15 cellular contexts compared by ENCODE assay signal in the genomic region with DNA sequence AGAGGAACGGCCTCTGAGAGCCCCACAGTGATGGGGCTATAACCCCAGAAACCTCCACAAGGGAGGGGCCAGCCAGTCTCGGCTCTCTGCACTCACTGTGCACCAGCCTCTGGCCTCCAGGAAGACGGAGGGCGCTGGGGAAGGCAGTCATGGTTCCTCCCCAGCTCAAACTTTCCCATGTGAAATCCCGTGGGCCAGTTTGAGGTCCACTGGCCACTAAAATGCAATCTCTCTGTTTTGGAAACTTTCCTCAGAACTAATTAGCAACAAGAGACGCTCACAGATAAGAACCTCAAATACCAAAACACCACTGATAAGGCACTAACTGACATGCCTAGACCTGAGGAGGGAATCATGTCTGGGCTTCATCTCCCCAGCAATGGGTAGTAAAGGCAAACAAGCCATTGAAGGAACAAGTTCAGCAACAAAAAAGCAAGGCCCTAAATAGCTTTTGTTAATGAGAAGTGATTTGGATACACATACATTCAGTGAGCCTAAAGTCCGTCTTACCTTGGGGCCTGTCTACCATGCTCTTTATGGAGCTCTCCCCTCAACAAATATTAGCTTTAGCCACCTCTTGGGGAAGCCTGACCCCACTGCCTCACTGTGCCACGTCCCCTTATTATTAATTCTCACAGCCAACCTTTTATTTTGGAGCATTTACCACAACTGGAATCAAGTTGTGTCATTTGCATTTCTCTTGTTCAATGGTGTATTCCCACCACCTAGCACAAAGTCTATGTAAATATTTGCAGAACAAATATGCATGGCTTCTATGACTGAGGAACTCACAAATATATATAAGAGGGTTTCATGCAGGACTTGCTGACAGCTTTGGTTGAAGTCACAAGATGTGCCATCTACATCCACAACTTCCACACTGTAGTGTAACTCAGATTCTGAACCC. TPM values are rescaled to one million over a fixed set of nuclear protein-coding genes. Genes with fewer than 3 reads are reported as not detected.
A peak's percentile ranks its signal among the peaks of the same experiment; 100 is the strongest.
DNase-seq lines count a peak whose midpoint lies in the region; ATAC-seq and TF ChIP-seq lines count a peak whose summit lies in the region.
"Had no signal": no experiment of that assay in that cellular context is flagged by ENCODE, and none has a peak within 500 bp of the region (broad histone marks: within the 10 kb centered on the region; RNA-seq: fewer than 3 reads in every experiment).

No MANE protein-coding gene starts in this region.

- DNase-seq in AG20443 (ENCODE audit: low spot score), result peak; percentile 10
- DNase-seq in NCI-H146 treated with DMSO at 0.1 percent for 48 hours (lab: John Stamatoyannopoulos, UW; ENCODE audit: unreplicated experiment), result peak; percentile 16
- DNase-seq in glutamatergic neuron, result no peak
- no peak for DNase-seq in NCI-H446 (lab: John Stamatoyannopoulos, UW)
- no peak for DNase-seq in mesothelial cell of epicardium (ENCODE audit: low spot score in 2 of 2, unreplicated experiment in 2 of 2)
- no peak for DNase-seq in activated CD4-positive, alpha-beta T cell treated with anti-CD3 and anti-CD28 coated beads, Interleukin-2, amount 50 U/mL, for 1 hour
- no peak for DNase-seq in stimulated activated naive CD4-positive, alpha-beta T cell (lab: John Stamatoyannopoulos, UW)
- DNase-seq: activated gamma-delta T cell treated with Interleukin-2 at 50 U/mL for 16 hours; BE2C; NCI-H1694; right cardiac atrium; stimulated activated CD4-positive, alpha-beta T cell treated with anti-CD3 and anti-CD28 coated beads, Interleukin-4, amount 100 ng/mL, for 4 hours had no signal

- H3K4me1 Mint-ChIP-seq in glutamatergic neuron (ENCODE audit: low read depth, unreplicated experiment), result peaks cover 19% of the 10 kb centered on the region
- H3K4me1 Mint-ChIP-seq in mesothelial cell of epicardium, result peaks cover 10% of the 10 kb centered on the region

- H3K4me3 Mint-ChIP-seq in glutamatergic neuron (ENCODE audit: unreplicated experiment) (no peak overlapping the region), mesothelial cell of epicardium (no peak overlapping the region)
- H3K4me3 Mint-ChIP-seq: stimulated activated naive CD8-positive, alpha-beta T cell treated with anti-CD3 and anti-CD28 coated beads, Interleukin-15, Interleukin-2, amounts not matched to agents 100 ng/mL and 50 ng/mL, for 24 hours had no signal

- TF ChIP-seq CTCF in glutamatergic neuron (IDR thresholded peaks at IDR 0.05; ENCODE audit: partially characterized antibody, unreplicated experiment) (no peak), mesothelial cell of epicardium (IDR thresholded peaks at IDR 0.05; ENCODE audit: unreplicated experiment) (no peak)

- H3K36me3 Mint-ChIP-seq in glutamatergic neuron (ENCODE audit: unreplicated experiment) (no peaks in the 10 kb centered on the region), mesothelial cell of epicardium (no peaks in the 10 kb centered on the region)
- H3K36me3 Mint-ChIP-seq: IgD-negative memory B cell had no signal

- ATAC-seq in GM18867 (IDR thresholded peaks at IDR 0.05; ENCODE audit: unreplicated experiment), result peak; percentile 51
- ATAC-seq: right cardiac atrium had no signal

- H3K27me3 Mint-ChIP-seq in glutamatergic neuron (ENCODE audit: unreplicated experiment), result peaks cover 6% of the 10 kb centered on the region
- H3K27me3 Mint-ChIP-seq in mesothelial cell of epicardium (ENCODE audit: low read depth), result no peaks in the 10 kb centered on the region
- H3K27me3 Mint-ChIP-seq: IgD-negative memory B cell had no signal

- H3K27ac Mint-ChIP-seq in glutamatergic neuron (ENCODE audit: unreplicated experiment) (peak overlapping the region; percentile 4), mesothelial cell of epicardium (no peak overlapping the region)
- H3K27ac Mint-ChIP-seq: IgD-negative memory B cell; stimulated activated naive CD8-positive, alpha-beta T cell treated with anti-CD3 and anti-CD28 coated beads, Interleukin-15, Interleukin-2, amounts not matched to agents 100 ng/mL and 50 ng/mL, for 24 hours had no signal

- peaks cover 4% of the 10 kb centered on the region for H3K9me3 Mint-ChIP-seq in glutamatergic neuron (ENCODE audit: unreplicated experiment)
- H3K9me3 Mint-ChIP-seq in mesothelial cell of epicardium, result no peaks in the 10 kb centered on the region
- H3K9me3 Mint-ChIP-seq: IgD-negative memory B cell; stimulated activated naive CD8-positive, alpha-beta T cell treated with anti-CD3 and anti-CD28 coated beads, Interleukin-15, Interleukin-2, amounts not matched to agents 100 ng/mL and 50 ng/mL, for 24 hours had no signal

RNA-seq across cellular contexts. Expression of a gene that starts 56.1 kb away (rescaled TPM):
- total RNA-seq in glutamatergic neuron (ENCODE audit: unreplicated experiment) (79.6 TPM), mesothelial cell of epicardium (14.8 to 19.8 TPM (median 17.9 TPM) in 3 replicates)

Comparison
In these comparisons a context has a peak if more than half of its experiments do, and no peak if none do; other contexts are left out.
1. DNase-seq: peak in AG20443 (single experiment) and NCI-H146 treated with DMSO at 0.1 percent for 48 hours (single experiment); none in glutamatergic neuron (single experiment), NCI-H446 (0 of 2), mesothelial cell of epicardium (0 of 2), activated CD4-positive, alpha-beta T cell treated with anti-CD3 and anti-CD28 coated beads, Interleukin-2, amount 50 U/mL, for 1 hour (single experiment) and stimulated activated naive CD4-positive, alpha-beta T cell (0 of 6).